In the genomic region with DNA sequence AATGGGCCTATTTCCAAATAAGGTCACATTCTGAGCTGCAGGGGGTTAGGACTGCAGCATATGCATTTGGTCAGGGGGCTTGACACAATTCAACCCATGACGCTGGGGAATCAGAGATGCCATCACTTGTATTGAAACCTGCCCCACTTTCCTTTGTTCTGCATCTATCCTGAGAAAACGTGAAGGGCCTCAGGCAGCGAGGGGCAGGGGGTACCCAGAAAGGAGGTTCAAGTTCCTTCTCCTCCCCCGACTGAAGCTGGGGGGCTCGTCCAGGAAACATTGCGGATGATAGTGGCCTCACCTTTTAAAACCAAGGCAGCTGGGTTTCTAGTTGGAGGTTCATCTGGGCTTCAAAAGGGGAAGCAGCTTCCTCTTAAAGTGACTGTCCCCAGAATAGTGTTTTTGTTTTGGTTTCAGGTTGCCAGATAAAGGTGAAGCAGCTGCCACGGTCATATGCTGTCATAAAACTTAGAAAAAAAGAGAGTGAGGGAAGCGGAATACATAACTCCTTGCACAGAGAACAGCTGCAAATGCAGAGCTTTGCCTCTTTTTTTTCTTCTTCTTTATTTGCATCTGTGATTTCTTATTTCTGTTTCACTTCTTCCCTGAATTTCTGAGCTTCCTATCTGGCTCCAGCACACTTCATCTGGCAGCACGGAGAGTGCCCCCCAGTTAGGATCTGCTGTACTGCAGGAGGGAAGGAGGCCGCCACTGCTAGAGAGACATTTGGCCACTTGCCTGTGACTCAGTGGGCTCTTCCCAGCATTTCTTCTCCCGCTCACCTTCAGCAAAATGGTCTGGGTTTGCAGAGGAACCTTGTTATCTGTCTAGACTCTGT, we compare ENCODE assay signal across 9 cellular contexts.
A peak's percentile ranks its signal among the peaks of the same experiment; 100 is the strongest.
DNase-seq lines count a peak whose midpoint lies in the region; ATAC-seq lines count a peak whose summit lies in the region.
"Had no signal": no experiment of that assay in that cellular context is flagged by ENCODE, and none has a peak within 500 bp of the region (broad histone marks: within the 10 kb centered on the region; RNA-seq: fewer than 3 reads in every experiment).

No MANE protein-coding gene starts in this region.

- H3K27me3 Mint-ChIP-seq in stimulated activated memory B cell treated with anti-CD40 and anti-IgM and Interleukin-4, amounts not matched to agents 10 μg/mL and 1 μg/mL and 100 μg/mL, for 72 hours = no peaks in the 10 kb centered on the region
- peaks cover 14 to 23% of the 10 kb centered on the region in 2 donors for H3K27me3 Mint-ChIP-seq in T-cell

- H3K36me3 Mint-ChIP-seq in stimulated activated memory B cell treated with anti-CD40 and anti-IgM and Interleukin-4, amounts not matched to agents 10 μg/mL and 1 μg/mL and 100 μg/mL, for 72 hours = no peaks in the 10 kb centered on the region
- H3K36me3 Mint-ChIP-seq in T-cell = no peaks in the 10 kb centered on the region

- H3K4me3 Mint-ChIP-seq in stimulated activated memory B cell treated with anti-CD40 and anti-IgM and Interleukin-4, amounts not matched to agents 10 μg/mL and 1 μg/mL and 100 μg/mL, for 72 hours = peak overlapping the region; percentile 46
- H3K4me3 Mint-ChIP-seq in T-cell = no peak overlapping the region

- peaks cover 4% of the 10 kb centered on the region for H3K9me3 Mint-ChIP-seq in stimulated activated memory B cell treated with anti-CD40 and anti-IgM and Interleukin-4, amounts not matched to agents 10 μg/mL and 1 μg/mL and 100 μg/mL, for 72 hours
- no peaks in the 10 kb centered on the region for H3K9me3 Mint-ChIP-seq in T-cell

- CTCF ChIA-PET in T-cell (lab: Charles Lee) = interaction anchor here in 1 of 2 donors (0.5 kb wide), 1 partner anchor 571 kb away, joined by 3 read pairs; no protein-coding TSS in a partner anchor

- ATAC-seq in GM18873 (IDR thresholded peaks at IDR 0.05; ENCODE audit: low FRiP score, unreplicated experiment) (peak; percentile 78), GM21737 (IDR thresholded peaks at IDR 0.05; ENCODE audit: unreplicated experiment) (peak; percentile 55), HG03432 (IDR thresholded peaks at IDR 0.05; ENCODE audit: unreplicated experiment) (peak; percentile 74), T-cell (replicated peaks in 1 of 4) (no peak)
- ATAC-seq in stimulated activated memory B cell treated with anti-CD40 and anti-IgM and Interleukin-4, amounts not matched to agents 10 μg/mL and 1 μg/mL and 100 μg/mL, for 72 hours = peak; percentile 82

- POLR2A ChIA-PET in T-cell (lab: Charles Lee) = no interaction called here

- DNase-seq in stimulated activated naive CD4-positive, alpha-beta T cell (lab: John Stamatoyannopoulos, UW) = no peak
- DNase-seq in cerebellar cortex (ENCODE audit: low spot score) (no peak), T-cell (no peak)
- DNase-seq: activated CD4-positive, alpha-beta T cell treated with anti-CD3 and anti-CD28 coated beads for 48 hours; DMS153 had no signal

- peak overlapping the region; percentile 78 for H3K27ac Mint-ChIP-seq in stimulated activated memory B cell treated with anti-CD40 and anti-IgM and Interleukin-4, amounts not matched to agents 10 μg/mL and 1 μg/mL and 100 μg/mL, for 72 hours
- H3K27ac Mint-ChIP-seq in T-cell = no peak overlapping the region

- H3K4me1 Mint-ChIP-seq in stimulated activated memory B cell treated with anti-CD40 and anti-IgM and Interleukin-4, amounts not matched to agents 10 μg/mL and 1 μg/mL and 100 μg/mL, for 72 hours = peaks cover 23% of the 10 kb centered on the region
- no peaks in the 10 kb centered on the region for H3K4me1 Mint-ChIP-seq in T-cell

Comparison
In these comparisons a context has a peak if more than half of its experiments do, and no peak if none do; other contexts are left out.
1. ATAC-seq: peak in GM18873 (single experiment), GM21737 (single experiment), HG03432 (single experiment) and stimulated activated memory B cell treated with anti-CD40 and anti-IgM and Interleukin-4, amounts not matched to agents 10 μg/mL and 1 μg/mL and 100 μg/mL, for 72 hours (single experiment); none in T-cell (0 of 4).